Comparison of ENCODE assay signal across 15 cellular contexts in genomic region chr12:49557917-49558215, GRCh38. TPM values are rescaled to one million over a fixed set of nuclear protein-coding genes. Genes with fewer than 3 reads are reported as not detected.
DNase-seq lines count a peak whose midpoint lies in the region; ATAC-seq and TF ChIP-seq lines count a peak whose summit lies in the region.
"Had no signal": no experiment of that assay in that cellular context is flagged by ENCODE, and none has a peak within 500 bp of the region (broad histone marks: within the 10 kb centered on the region; RNA-seq: fewer than 3 reads in every experiment).

No MANE protein-coding gene starts in this region.

- no peaks in the 10 kb centered on the region for H3K9me3 ChIP-seq in A673 (ENCODE audit: low read depth, low read length, poor library complexity, severe bottlenecking)
- no peaks in the 10 kb centered on the region for H3K9me3 ChIP-seq in RWPE2 (ENCODE audit: severe bottlenecking)
- H3K9me3 ChIP-seq: prostate gland had no signal

- CTCF ChIA-PET in A673 (lab: Charles Lee): no interaction called here

- POLR2A ChIA-PET in A673 (lab: Charles Lee; ENCODE audit: low non-redundant PET): no interaction called here

- intact Hi-C loops in A673 (cut with micrococcal nuclease; ENCODE audit: unreplicated experiment): no loop called here

- H3K36me3 ChIP-seq in A673 (ENCODE audit: insufficient read depth, low read length, poor library complexity, severe bottlenecking) (peaks cover 49% of the 10 kb centered on the region), RWPE2 (ENCODE audit: low read depth) (peaks cover 44% of the 10 kb centered on the region)

- BruUV-seq in A673 (replicated peaks; lab: Mats Ljungman, UMichigan): no TSS peak

- H3K27me3 ChIP-seq in A673 (replicated peaks; ENCODE audit: insufficient read depth, low read depth, low read length, poor library complexity) (no peaks in the 10 kb centered on the region), RWPE2 (ENCODE audit: insufficient read depth, poor library complexity, severe bottlenecking) (no peaks in the 10 kb centered on the region), foreskin keratinocyte (peaks cover 6% of the 10 kb centered on the region)

- DNase-seq in A673 (ENCODE audit: low spot score): no peak
- no peak for DNase-seq in GM10266 (ENCODE audit: extremely low spot score)
- DNase-seq in RWPE2 (ENCODE audit: low spot score): no peak
- DNase-seq in foreskin keratinocyte: no peak
- no peak for DNase-seq in NCI-H2107 treated with DMSO at 0.1 percent for 48 hours (lab: John Stamatoyannopoulos, UW; ENCODE audit: unreplicated experiment)
- DNase-seq in NCI-H2171 (lab: John Stamatoyannopoulos, UW): no peak
- no peak for DNase-seq in NCI-H2227 (lab: John Stamatoyannopoulos, UW; ENCODE audit: unreplicated experiment)
- DNase-seq: activated CD4-positive, alpha-beta T cell treated with anti-CD3 and anti-CD28 coated beads for 48 hours; GM23248; stimulated activated CD4-positive, alpha-beta T cell treated with anti-CD3 and anti-CD28 coated beads, Interleukin-4, amount 100 ng/mL, for 24 hours; stimulated activated naive CD4-positive, alpha-beta T cell treated with Interleukin-2 at 50 U/mL for 16 hours had no signal

- H3K4me3 ChIP-seq in A673 (ENCODE audit: low read depth, low read length, poor library complexity, severe bottlenecking) (no peak overlapping the region), RWPE2 (ENCODE audit: severe bottlenecking) (no peak overlapping the region)
- H3K4me3 ChIP-seq: GM23248, prostate gland had no signal

- H3K27ac ChIP-seq in A673 (ENCODE audit: low read depth, low read length, poor library complexity, severe bottlenecking) (no peak overlapping the region), RWPE2 (ENCODE audit: poor library complexity, severe bottlenecking) (no peak overlapping the region), foreskin keratinocyte (no peak overlapping the region)
- H3K27ac ChIP-seq: GM23248, prostate gland had no signal

- no peaks in the 10 kb centered on the region for H3K4me1 ChIP-seq in A673 (ENCODE audit: insufficient read depth, low read length, poor library complexity, severe bottlenecking)
- no peaks in the 10 kb centered on the region for H3K4me1 ChIP-seq in RWPE2 (ENCODE audit: insufficient read depth, poor library complexity, severe bottlenecking)
- no peaks in the 10 kb centered on the region for H3K4me1 ChIP-seq in foreskin keratinocyte
- H3K4me1 ChIP-seq: prostate gland had no signal

- ATAC-seq in RWPE2 (ENCODE audit: low read depth) (peak; percentile 58; the same call in 2 of the 3 replicates), foreskin keratinocyte (no peak), GM21723 (IDR thresholded peaks at IDR 0.05; ENCODE audit: unreplicated experiment) (no peak)
- ATAC-seq: activated T-helper 17 cell treated with anti-CD3 and anti-CD28 coated beads, Interleukin-2, amount 50 U/mL, for 72 hours had no signal

- TF ChIP-seq CTCF in A673 (conservative IDR thresholded peaks at IDR 0.05; ENCODE audit: low read depth, low read length): peak; percentile 36; the same call in 1 of the 2 replicates
- TF ChIP-seq CTCF in GM10266 (IDR thresholded peaks at IDR 0.05; ENCODE audit: control insufficient read depth, insufficient read depth, low read depth, missing control alignments): peak; percentile 7
- peak; percentile 53 for TF ChIP-seq CTCF in RWPE2 (IDR thresholded peaks at IDR 0.05; ENCODE audit: poor library complexity, severe bottlenecking)
- peak; percentile 52 for TF ChIP-seq CTCF in foreskin keratinocyte (conservative IDR thresholded peaks at IDR 0.05)

RNA-seq across cellular contexts. Expression of gene MCRS1, which starts 10.1 kb away (rescaled TPM):
- total RNA-seq in A673 (2021) (79.6 and 84.3 TPM in 2 replicates), foreskin keratinocyte (71.0 and 74.0 TPM in 2 replicates)
- polyA plus RNA-seq in foreskin keratinocyte: 69.2 and 73.8 TPM in 2 replicates

RNA-seq across cellular contexts. Expression of gene KCNH3, which starts 19.0 kb away (rescaled TPM):
- total RNA-seq in A673 (2021) (4.0 and 4.5 TPM in 2 replicates), foreskin keratinocyte (0.20 and 0.25 TPM in 2 replicates)
- 0.16 and 0.29 TPM in 2 replicates for polyA plus RNA-seq in foreskin keratinocyte
- total RNA-seq: astrocyte, GM23248 had no signal

RNA-seq across cellular contexts. Expression of gene FAM186B, which starts 47.6 kb away (rescaled TPM):
- 0.19 and 0.20 TPM in 2 replicates for total RNA-seq in A673 (2021)
- total RNA-seq in foreskin keratinocyte: 0.32 and 0.37 TPM in 2 replicates
- polyA plus RNA-seq in foreskin keratinocyte: 0.09 and 0.24 TPM in 2 replicates
